Comparison of ENCODE assay signal across 8 cellular contexts in the genomic region with DNA sequence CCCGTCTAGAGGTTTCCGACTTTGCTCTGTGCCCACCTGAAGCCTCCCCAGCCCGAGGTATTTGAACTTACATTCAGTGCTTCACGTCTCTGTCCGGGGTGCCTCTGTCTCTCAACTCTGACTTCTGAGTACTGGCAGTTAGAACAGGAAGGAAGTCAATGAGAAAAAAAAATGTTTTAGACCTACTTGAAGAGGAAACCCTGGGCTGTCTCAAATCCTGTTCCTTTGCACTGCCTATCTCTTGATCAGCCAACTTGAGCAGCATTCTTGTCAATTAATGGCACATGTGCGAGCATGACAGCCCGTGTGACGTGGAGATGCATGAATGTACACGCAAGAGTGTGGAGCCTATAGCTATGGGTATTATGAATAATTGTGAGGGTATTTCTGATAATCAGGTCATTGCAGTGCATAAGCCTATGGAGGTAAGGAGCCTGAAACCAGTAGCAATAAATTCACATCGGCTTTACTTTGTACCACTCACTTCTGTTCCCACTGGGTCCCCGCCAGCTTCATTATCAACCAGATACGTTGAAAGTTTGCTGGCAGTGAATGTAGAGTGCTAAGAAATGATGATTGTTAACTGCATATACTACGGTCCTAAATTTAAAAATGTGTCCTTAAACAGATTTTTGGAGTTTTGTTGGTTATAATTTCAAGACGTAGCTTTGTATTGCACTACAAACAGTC. TPM values are rescaled to one million over a fixed set of nuclear protein-coding genes. Genes with fewer than 3 reads are reported as not detected.
A peak's percentile ranks its signal among the peaks of the same experiment; 100 is the strongest.
DNase-seq lines count a peak whose midpoint lies in the region; ATAC-seq and TF ChIP-seq lines count a peak whose summit lies in the region.

A gene (minus strand): TSS at position 136 of the 690 bp plus-strand sequence. CDS start 10,889 bp downstream, outside the sequence.

- no peaks in the 10 kb centered on the region for H3K9me3 ChIP-seq in mucosa of descending colon

- H3K27ac ChIP-seq in temporal lobe (ENCODE audit: low read depth, low read length): peak within 1 kb of the TSS; percentile 20

- DNase-seq in stimulated activated CD4-positive, alpha-beta T cell treated with anti-CD3 and anti-CD28 coated beads, Interleukin-12 subunit alpha, Interleukin-12 subunit beta, amount 100 ng/mL, for 48 hours (ENCODE audit: low read depth in 2 of 3, low spot score in 1 of 3): peak in 2 of 3 donors; percentile 66 to 70
- no peak for DNase-seq in stimulated activated CD4-positive, alpha-beta T cell treated with anti-CD3 and anti-CD28 coated beads, Interleukin-12 subunit alpha, Interleukin-12 subunit beta, amount 100 ng/mL, for 4 hours
- DNase-seq in T-helper 22 cell (ENCODE audit: low read depth): peak; percentile 89
- peak; percentile 69 to 75 for DNase-seq in cardiac fibroblast (ENCODE audit: low read depth in 2 of 2)
- DNase-seq in mucosa of descending colon: peak in 2 of 3 donors; percentile 60 to 76
- DNase-seq in putamen (ENCODE audit: low spot score): no peak

- intact Hi-C loops in mucosa of descending colon (cut with DNase I, micrococcal nuclease): no loop called here

- ATAC-seq in HG03439 (IDR thresholded peaks at IDR 0.05; ENCODE audit: unreplicated experiment) (peak; percentile 61), mucosa of descending colon (peak; percentile 81)

- TF ChIP-seq CTCF in cardiac fibroblast (IDR thresholded peaks at IDR 0.05; ENCODE audit: low read depth, low read length) (no peak), mucosa of descending colon (IDR thresholded peaks at IDR 0.05) (no peak)

- H3K4me1 ChIP-seq in mucosa of descending colon (ENCODE audit: low read depth): peaks cover 3% of the 10 kb centered on the region

- peak within 1 kb of the TSS; percentile 46 to 60 for H3K4me3 ChIP-seq in cardiac fibroblast (replicated peaks in 1 of 2; ENCODE audit: low read depth in 2 of 2, low read length in 2 of 2)
- H3K4me3 ChIP-seq in mucosa of descending colon: peak within 1 kb of the TSS; percentile 10

- H3K36me3 ChIP-seq in mucosa of descending colon (ENCODE audit: low read depth): no peaks in the 10 kb centered on the region

RNA-seq across cellular contexts. Expression of the gene that starts here (rescaled TPM):
- total RNA-seq in mucosa of descending colon: 10 to 100 TPM; 26.2 to 78.2 (median 37.8) TPM
- 9.3 TPM for total RNA-seq in temporal lobe

Comparison
In these comparisons a context has a peak if more than half of its experiments do, and no peak if none do; other contexts are left out.
1. DNase-seq: peak in stimulated activated CD4-positive, alpha-beta T cell treated with anti-CD3 and anti-CD28 coated beads, Interleukin-12 subunit alpha, Interleukin-12 subunit beta, amount 100 ng/mL, for 48 hours (2 of 3), T-helper 22 cell (single experiment), cardiac fibroblast (2 of 2) and mucosa of descending colon (2 of 3); none in stimulated activated CD4-positive, alpha-beta T cell treated with anti-CD3 and anti-CD28 coated beads, Interleukin-12 subunit alpha, Interleukin-12 subunit beta, amount 100 ng/mL, for 4 hours (single experiment) and putamen (single experiment).